ENCODE assay signal across 1 cellular context in the genomic region with DNA sequence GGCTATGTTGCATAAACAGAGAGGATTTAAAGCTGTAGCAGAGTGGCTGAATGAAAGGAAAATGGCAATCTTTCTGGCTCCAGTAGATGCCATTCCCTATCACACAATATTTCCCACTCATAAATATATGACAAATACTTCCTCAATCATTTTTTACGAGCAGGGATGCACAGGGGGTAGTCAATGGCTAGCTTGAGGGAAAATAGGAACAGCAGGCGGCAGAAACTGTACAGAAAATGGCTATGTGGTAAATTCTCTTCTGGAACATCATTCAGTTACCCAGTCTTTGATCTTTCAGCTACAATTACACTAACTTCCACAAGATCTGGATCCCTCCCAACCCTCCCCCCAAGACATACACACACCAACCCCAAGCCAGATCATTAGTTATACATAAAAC.
TF ChIP-seq lines count a peak whose summit lies in the region.

No MANE protein-coding gene starts in this region.

TF ChIP-seq in HCT116, 20 proteins besides CTCF, POLR2A, EP300 and RAD21 (continued from another document):
- TF ChIP-seq, protein P1, sequence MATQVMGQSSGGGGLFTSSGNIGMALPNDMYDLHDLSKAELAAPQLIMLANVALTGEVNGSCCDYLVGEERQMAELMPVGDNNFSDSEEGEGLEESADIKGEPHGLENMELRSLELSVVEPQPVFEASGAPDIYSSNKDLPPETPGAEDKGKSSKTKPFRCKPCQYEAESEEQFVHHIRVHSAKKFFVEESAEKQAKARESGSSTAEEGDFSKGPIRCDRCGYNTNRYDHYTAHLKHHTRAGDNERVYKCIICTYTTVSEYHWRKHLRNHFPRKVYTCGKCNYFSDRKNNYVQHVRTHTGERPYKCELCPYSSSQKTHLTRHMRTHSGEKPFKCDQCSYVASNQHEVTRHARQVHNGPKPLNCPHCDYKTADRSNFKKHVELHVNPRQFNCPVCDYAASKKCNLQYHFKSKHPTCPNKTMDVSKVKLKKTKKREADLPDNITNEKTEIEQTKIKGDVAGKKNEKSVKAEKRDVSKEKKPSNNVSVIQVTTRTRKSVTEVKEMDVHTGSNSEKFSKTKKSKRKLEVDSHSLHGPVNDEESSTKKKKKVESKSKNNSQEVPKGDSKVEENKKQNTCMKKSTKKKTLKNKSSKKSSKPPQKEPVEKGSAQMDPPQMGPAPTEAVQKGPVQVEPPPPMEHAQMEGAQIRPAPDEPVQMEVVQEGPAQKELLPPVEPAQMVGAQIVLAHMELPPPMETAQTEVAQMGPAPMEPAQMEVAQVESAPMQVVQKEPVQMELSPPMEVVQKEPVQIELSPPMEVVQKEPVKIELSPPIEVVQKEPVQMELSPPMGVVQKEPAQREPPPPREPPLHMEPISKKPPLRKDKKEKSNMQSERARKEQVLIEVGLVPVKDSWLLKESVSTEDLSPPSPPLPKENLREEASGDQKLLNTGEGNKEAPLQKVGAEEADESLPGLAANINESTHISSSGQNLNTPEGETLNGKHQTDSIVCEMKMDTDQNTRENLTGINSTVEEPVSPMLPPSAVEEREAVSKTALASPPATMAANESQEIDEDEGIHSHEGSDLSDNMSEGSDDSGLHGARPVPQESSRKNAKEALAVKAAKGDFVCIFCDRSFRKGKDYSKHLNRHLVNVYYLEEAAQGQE (IDR thresholded peaks at IDR 0.05; ENCODE audit: low read depth), result no peak
- TF ChIP-seq ELF1 (IDR thresholded peaks at IDR 0.05; ENCODE audit: borderline replicate concordance, low read depth) (0 out of 2 replicates have a peak, but pooled peaks have one; percentile 23), TCF7L2 (IDR thresholded peaks at IDR 0.05; ENCODE audit: borderline replicate concordance, extremely low read depth, insufficient read depth, insufficient read length) (peak; percentile 30), POLR2AphosphoS5 (IDR thresholded peaks at IDR 0.05; ENCODE audit: low read depth, low read length) (no peak), JUND (IDR thresholded peaks at IDR 0.05) (peak; percentile 90), YY1 (IDR thresholded peaks at IDR 0.05; ENCODE audit: extremely low read depth, insufficient replicate concordance, low read depth, low read length) (peak; percentile 12), MAX (IDR thresholded peaks at IDR 0.05) (peak; percentile 50; the same call in 1 of the 2 replicates), SRF (IDR thresholded peaks at IDR 0.05; ENCODE audit: low read depth) (peak; percentile 66; the same call in 1 of the 2 replicates), EGR1 (IDR thresholded peaks at IDR 0.05; ENCODE audit: low read depth) (no peak), ZFX (IDR thresholded peaks at IDR 0.05) (no peak), FOSL1 (IDR thresholded peaks at IDR 0.05; ENCODE audit: low read depth) (peak; percentile 78), ZNF274 (IDR thresholded peaks at IDR 0.05; ENCODE audit: low read depth, low read length) (no peak), CEBPB (IDR thresholded peaks at IDR 0.05; ENCODE audit: low read depth) (peak; percentile 75), SIN3A (IDR thresholded peaks at IDR 0.05; ENCODE audit: low read depth) (peak; percentile 76), EZH2phosphoT487 (IDR thresholded peaks at IDR 0.05; ENCODE audit: borderline replicate concordance) (no peak), EZH2 (IDR thresholded peaks at IDR 0.05) (no peak), SP1 (IDR thresholded peaks at IDR 0.05; ENCODE audit: low read depth) (peak; percentile 91)
- TF ChIP-seq, protein P2, sequence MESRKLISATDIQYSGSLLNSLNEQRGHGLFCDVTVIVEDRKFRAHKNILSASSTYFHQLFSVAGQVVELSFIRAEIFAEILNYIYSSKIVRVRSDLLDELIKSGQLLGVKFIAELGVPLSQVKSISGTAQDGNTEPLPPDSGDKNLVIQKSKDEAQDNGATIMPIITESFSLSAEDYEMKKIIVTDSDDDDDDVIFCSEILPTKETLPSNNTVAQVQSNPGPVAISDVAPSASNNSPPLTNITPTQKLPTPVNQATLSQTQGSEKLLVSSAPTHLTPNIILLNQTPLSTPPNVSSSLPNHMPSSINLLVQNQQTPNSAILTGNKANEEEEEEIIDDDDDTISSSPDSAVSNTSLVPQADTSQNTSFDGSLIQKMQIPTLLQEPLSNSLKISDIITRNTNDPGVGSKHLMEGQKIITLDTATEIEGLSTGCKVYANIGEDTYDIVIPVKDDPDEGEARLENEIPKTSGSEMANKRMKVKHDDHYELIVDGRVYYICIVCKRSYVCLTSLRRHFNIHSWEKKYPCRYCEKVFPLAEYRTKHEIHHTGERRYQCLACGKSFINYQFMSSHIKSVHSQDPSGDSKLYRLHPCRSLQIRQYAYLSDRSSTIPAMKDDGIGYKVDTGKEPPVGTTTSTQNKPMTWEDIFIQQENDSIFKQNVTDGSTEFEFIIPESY (IDR thresholded peaks at IDR 0.05; ENCODE audit: extremely low read depth, insufficient replicate concordance, low read length), result no peak
TF ChIP-seq in HCT116: peak in this region for 12.
